In genomic region chr9:97133966-97134365, GRCh38 we compare ENCODE assay signal across 4 cellular contexts.
DNase-seq lines count a peak whose midpoint lies in the region; TF ChIP-seq lines count a peak whose summit lies in the region.
"Not testable (repeated sequence)": the region's sequence is repeated elsewhere in the genome, so short reads cannot be mapped to it uniquely, and the experiment has no call there.

No MANE protein-coding gene starts in this region.

- H3K36me3 Mint-ChIP-seq in H9 (ENCODE audit: insufficient read depth in 1 of 3, low read depth in 3 of 3) = peaks cover 78 to 94% (median 90%) of the 10 kb centered on the region in 3 experiments
- H3K36me3 Mint-ChIP-seq in neural crest cell (ENCODE audit: low read depth) = not testable (repeated sequence)

- H3K9me3 ChIP-seq in H9 (ENCODE audit: control insufficient read depth, low read depth, low read length) = not testable (repeated sequence)

- WGBS in H9 (ENCODE audit: extremely low coverage, insufficient read length, low lambda C conversion rate) = no CpG with 5 or more reads among the region's 4 CpGs

- H3K79me1 ChIP-seq in H9 (ENCODE audit: insufficient read depth, low read depth, low read length, poor library complexity, severe bottlenecking) = not testable (repeated sequence)

- H3K27ac Mint-ChIP-seq in H9 (peak overlapping the region in 2 of 3 experiments; percentile 34 to 72; a peak in 2 of 7 replicates), neural crest cell (ENCODE audit: unreplicated experiment) (peak overlapping the region; percentile 94)

- H4K91ac ChIP-seq in H9 (ENCODE audit: insufficient read length, low read depth, low read length) = not testable (repeated sequence)

- H3K4me2 ChIP-seq in H9 (ENCODE audit: insufficient read depth, insufficient read length, low read length) = not testable (repeated sequence)

- not testable (repeated sequence) for H3K79me2 ChIP-seq in H9 (ENCODE audit: insufficient read depth, low read length)

- not testable (repeated sequence) for H3K23me2 ChIP-seq in H9 (ENCODE audit: insufficient read length, low read depth, low read length, poor library complexity, severe bottlenecking)

- not testable (repeated sequence) for TF ChIP-seq CTCF in H9 (conservative IDR thresholded peaks at IDR 0.05); neural crest cell (conservative IDR thresholded peaks at IDR 0.05)

- not testable (repeated sequence) for H4K20me1 ChIP-seq in H9 (ENCODE audit: control insufficient read depth, insufficient read depth, insufficient read length)

- H3K27ac ChIP-seq in H9 (ENCODE audit: insufficient read length, low read depth, low read length) = not testable (repeated sequence)
- peak overlapping the region; percentile 54 for H3K27ac ChIP-seq in caudate nucleus (ENCODE audit: low read depth, low read length)

- not testable (repeated sequence) for H3T11ph ChIP-seq in H9 (ENCODE audit: low read length)

- not testable (repeated sequence) for H4K8ac ChIP-seq in H9 (replicated peaks; ENCODE audit: insufficient read length, low read depth, low read length)

- not testable (repeated sequence) for H2BK20ac ChIP-seq in H9 (ENCODE audit: low read depth, low read length, poor library complexity, severe bottlenecking)

- H2AK5ac ChIP-seq in H9 (ENCODE audit: insufficient read length, low read length) = not testable (repeated sequence)

- not testable (repeated sequence) for H3K56ac ChIP-seq in H9 (ENCODE audit: insufficient read length, low read depth, low read length)

- H3K4me1 Mint-ChIP-seq in H9 = peaks cover 14 to 15% of the 10 kb centered on the region in 2 experiments
- not testable (repeated sequence) for H3K4me1 Mint-ChIP-seq in neural crest cell

- not testable (repeated sequence) for H2BK15ac ChIP-seq in H9 (ENCODE audit: low read depth, low read length)

- H3K27me3 ChIP-seq in H9 (ENCODE audit: insufficient read depth, low read length) = not testable (repeated sequence)

- H2BK12ac ChIP-seq in H9 (ENCODE audit: insufficient read length, low read depth, low read length) = not testable (repeated sequence)

- not testable (repeated sequence) for H3K27me3 Mint-ChIP-seq in H9 (ENCODE audit: low read depth); neural crest cell (ENCODE audit: low read depth)

- not testable (repeated sequence) for H3K4me3 Mint-ChIP-seq in H9, neural crest cell

- H3K18ac ChIP-seq in H9 (ENCODE audit: insufficient read length, low read depth, low read length) = not testable (repeated sequence)

- DNase-seq in H9; neural crest cell (ENCODE audit: low read depth, low spot score): not testable (repeated sequence)
- DNase-seq in caudate nucleus (lab: John Stamatoyannopoulos, UW) = peak in 6 of 61 donors; percentile 5 to 58 (median 21)
- DNase-seq in head of caudate nucleus = peak in 25 of 42 donors; percentile 7 to 72 (median 29)

- not testable (repeated sequence) for H3K14ac ChIP-seq in H9 (ENCODE audit: insufficient read depth, low read length)

- not testable (repeated sequence) for H2BK5ac ChIP-seq in H9 (ENCODE audit: insufficient read length, low read length)

- H3K9me3 Mint-ChIP-seq in H9, neural crest cell: not testable (repeated sequence)

- not testable (repeated sequence) for H2BK120ac ChIP-seq in H9 (ENCODE audit: low read depth, low read length, poor library complexity, severe bottlenecking)

- not testable (repeated sequence) for H3K23ac ChIP-seq in H9 (ENCODE audit: insufficient read length, low read depth, low read length)

- not testable (repeated sequence) for H3K4me1 ChIP-seq in H9 (ENCODE audit: insufficient read depth, low read length)

- H3K4ac ChIP-seq in H9 (ENCODE audit: low read depth, low read length) = not testable (repeated sequence)

- intact Hi-C loops in head of caudate nucleus (cut with DNase I) = not testable (repeated sequence)

- H2AFZ ChIP-seq in H9 (ENCODE audit: low read length) = not testable (repeated sequence)

- H3K9ac ChIP-seq in H9 (ENCODE audit: extremely low read depth, insufficient read length, low read length) = not testable (repeated sequence)

- H4K5ac ChIP-seq in H9 (ENCODE audit: insufficient read length, low read depth, low read length) = not testable (repeated sequence)
